In the genomic region with DNA sequence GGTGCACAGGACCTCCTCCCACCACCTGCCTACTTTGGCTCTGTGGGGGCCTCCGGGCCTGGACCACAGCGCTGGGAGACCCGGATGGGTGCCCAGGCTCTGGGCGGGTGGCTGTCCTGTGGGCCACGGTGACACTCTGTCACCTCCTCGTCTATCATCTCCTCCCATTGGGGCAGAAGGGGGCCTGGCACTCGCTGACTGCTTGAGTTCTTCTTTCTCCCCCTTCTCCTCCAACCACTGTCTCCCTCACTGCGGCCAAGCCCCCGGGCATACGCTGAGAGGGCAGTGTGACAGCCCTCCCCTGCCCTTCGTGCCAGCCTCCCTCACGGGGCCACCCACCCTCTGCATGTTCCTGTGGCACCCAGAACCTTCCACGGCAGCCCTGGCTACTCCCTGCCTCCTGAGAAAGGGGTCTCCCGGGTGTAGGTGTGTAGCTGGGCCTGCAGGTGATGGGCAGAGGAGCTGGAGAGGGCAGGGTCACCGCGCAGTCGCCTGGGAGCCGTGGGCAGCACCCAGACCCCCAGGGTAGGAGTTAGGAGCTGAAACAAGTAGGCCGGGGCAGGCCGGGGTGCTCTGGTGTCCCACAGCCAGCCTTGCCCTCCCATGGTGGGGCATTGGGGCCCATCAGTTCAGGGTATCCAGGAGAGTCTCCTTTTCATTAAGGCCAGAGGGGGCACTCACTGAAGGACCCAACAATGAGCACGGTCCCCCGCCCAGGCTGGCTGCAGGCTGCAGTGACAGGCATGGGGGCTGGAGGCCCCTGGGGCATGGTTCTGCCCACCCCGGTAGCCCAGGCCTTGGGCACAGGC, we compare ENCODE assay signal across 13 cellular contexts.
"Had no signal": no experiment of that assay in that cellular context is flagged by ENCODE, and none has a peak within 500 bp of the region (broad histone marks: within the 10 kb centered on the region; RNA-seq: fewer than 3 reads in every experiment).

No MANE protein-coding gene starts in this region.

- H3K36me3 ChIP-seq: breast epithelium, thyroid gland, vagina had no signal

- FAIRE-seq: endometrium had no signal

- H3K27me3 ChIP-seq: dorsolateral prefrontal cortex, thyroid gland, vagina had no signal

- H3K27ac ChIP-seq: breast epithelium, dorsolateral prefrontal cortex, thyroid gland, vagina had no signal

- H3K4me1 ChIP-seq: breast epithelium, vagina had no signal

- H3K9me3 ChIP-seq: breast epithelium, thyroid gland, vagina had no signal

- ATAC-seq: esophagus mucosa had no signal

- H3K4me3 ChIP-seq: breast epithelium, dorsolateral prefrontal cortex, thyroid gland, vagina had no signal

- DNase-seq: activated CD4-positive, alpha-beta T cell treated with anti-CD3 and anti-CD28 coated beads, Interleukin-2, amount 50 U/mL, for 1 hour; activated CD4-positive, CD25-positive, alpha-beta regulatory T cell; activated gamma-delta T cell; activated T-cell treated with anti-CD3 and anti-CD28 coated beads, Interleukin-2, amount 50 U/mL, for 1 hour; mesenchymal stem cell; stimulated activated CD4-positive, alpha-beta T cell treated with anti-CD3 and anti-CD28 coated beads, Interleukin-15, amount 100 ng/mL, for 24 hours; stimulated activated CD4-positive, alpha-beta T cell treated with anti-CD3 and anti-CD28 coated beads, Interleukin-4, amount 100 ng/mL, for 24 hours had no signal
